ENCODE assay signal across 35 cellular contexts in the genomic region with DNA sequence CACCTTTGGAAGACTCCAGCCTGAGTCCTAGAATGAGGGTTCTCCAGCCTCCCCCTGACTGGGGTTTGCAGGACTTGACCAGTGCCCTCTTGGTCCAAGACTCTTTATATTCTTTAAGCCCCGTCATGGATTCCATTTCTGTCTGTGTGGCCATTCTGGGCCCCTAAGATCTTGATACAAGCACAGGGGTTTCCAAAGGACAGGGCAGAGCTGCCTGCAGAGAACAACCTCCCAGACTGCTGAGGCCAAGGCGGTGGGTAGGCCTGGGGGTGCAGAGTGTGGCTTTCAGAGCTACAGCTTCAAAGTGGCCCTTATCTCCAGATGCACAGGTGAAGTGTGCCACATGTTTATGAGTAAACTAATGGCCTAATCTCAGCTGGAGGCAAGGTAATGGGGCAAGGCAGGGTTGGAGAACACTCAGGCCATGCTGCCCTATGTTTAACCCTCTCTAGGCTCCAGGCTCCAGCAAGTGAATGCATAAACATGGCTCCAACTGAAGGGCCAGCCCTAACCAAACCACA. TPM values are rescaled to one million over a fixed set of nuclear protein-coding genes. Genes with fewer than 3 reads are reported as not detected.
"Had no signal": no experiment of that assay in that cellular context is flagged by ENCODE, and none has a peak within 500 bp of the region (broad histone marks: within the 10 kb centered on the region; RNA-seq: fewer than 3 reads in every experiment).

No MANE protein-coding gene starts in this region.

- H3K4me3 ChIP-seq: adrenal gland, body of pancreas, gastrocnemius medialis, heart left ventricle had no signal

- ATAC-seq: activated CD4-positive, alpha-beta T cell treated with anti-CD3 and anti-CD28 coated beads for 36 hours; activated naive CD8-positive, alpha-beta T cell treated with anti-CD3 and anti-CD28 coated beads, Interleukin-2, amount 50 U/mL, for 24 hours; body of pancreas; effector memory CD8-positive, alpha-beta T cell; esophagus mucosa; foreskin keratinocyte; gastrocnemius medialis; heart left ventricle had no signal

- H3K27me3 Mint-ChIP-seq: activated naive CD4-positive, alpha-beta T cell treated with anti-CD3 and anti-CD28 coated beads, Interleukin-2, amount 50 U/mL, for 24 hours; activated naive CD8-positive, alpha-beta T cell treated with anti-CD3 and anti-CD28 coated beads for 36 hours had no signal

- DNase-seq: activated CD4-positive, alpha-beta memory T cell treated with anti-CD3 and anti-CD28 coated beads, Interleukin-2, amount 10 ng/mL, durations not matched to agents 7 days and 5 days; activated CD4-positive, alpha-beta T cell treated with anti-CD3 and anti-CD28 coated beads for 36 hours; activated CD4-positive, alpha-beta T cell treated with anti-CD3 and anti-CD28 coated beads, Interleukin-2, amount 10 ng/mL, durations not matched to agents 7 days and 5 days; activated CD4-positive, alpha-beta T cell treated with anti-CD3 and anti-CD28 coated beads, Interleukin-2, amount 50 U/mL, for 4 hours; activated CD4-positive, CD25-positive, alpha-beta regulatory T cell; activated CD4-positive, CD25-positive, alpha-beta regulatory T cell treated with anti-CD3 and anti-CD28 coated beads, Interleukin-2, amount 50 U/mL, for 72 hours; activated effector memory CD4-positive, alpha-beta T cell treated with anti-CD3 and anti-CD28 coated beads, Interleukin-2, amount 50 U/mL, for 16 hours; activated naive CD4-positive, alpha-beta T cell treated with anti-CD3 and anti-CD28 coated beads for 36 hours; activated naive CD8-positive, alpha-beta T cell treated with anti-CD3 and anti-CD28 coated beads for 36 hours; activated naive CD8-positive, alpha-beta T cell treated with anti-CD3 and anti-CD28 coated beads, Interleukin-2, amount 50 U/mL, for 24 hours; activated T-cell treated with anti-CD3 and anti-CD28 coated beads, Interleukin-2, amount 50 U/mL, for 1 hour; activated T-cell treated with anti-CD3 and anti-CD28 coated beads, Interleukin-2, amount 50 U/mL, for 48 hours; adrenal gland; amygdala; aorta; body of pancreas; caudate nucleus; cortex of kidney; effector CD4-positive, alpha-beta T cell; effector memory CD8-positive, alpha-beta T cell; foreskin keratinocyte; gastrocnemius medialis; glutamatergic neuron; heart left ventricle; T-helper 2 cell had no signal

- H3K4me1 ChIP-seq: adrenal gland, body of pancreas, foreskin keratinocyte, gastrocnemius medialis had no signal

- FAIRE-seq: colon, endometrium had no signal

- H3K36me3 Mint-ChIP-seq: activated naive CD4-positive, alpha-beta T cell treated with anti-CD3 and anti-CD28 coated beads, Interleukin-2, amount 50 U/mL, for 24 hours; activated naive CD8-positive, alpha-beta T cell treated with anti-CD3 and anti-CD28 coated beads for 36 hours had no signal

- H3K27me3 ChIP-seq: adrenal gland, body of pancreas, gastrocnemius medialis, heart left ventricle had no signal

- H3K36me3 ChIP-seq: adrenal gland, gastrocnemius medialis, heart left ventricle had no signal

- H3K27ac Mint-ChIP-seq: activated CD4-positive, alpha-beta memory T cell treated with anti-CD3 and anti-CD28 coated beads, Interleukin-2, amount 10 ng/mL, durations not matched to agents 7 days and 5 days; activated CD4-positive, alpha-beta T cell treated with anti-CD3 and anti-CD28 coated beads for 36 hours; activated CD4-positive, alpha-beta T cell treated with anti-CD3 and anti-CD28 coated beads, Interleukin-2, amount 10 ng/mL, durations not matched to agents 7 days and 5 days; activated naive CD4-positive, alpha-beta T cell treated with anti-CD3 and anti-CD28 coated beads for 36 hours; activated naive CD4-positive, alpha-beta T cell treated with anti-CD3 and anti-CD28 coated beads, Interleukin-2, amount 50 U/mL, for 24 hours; activated naive CD8-positive, alpha-beta T cell treated with anti-CD3 and anti-CD28 coated beads for 36 hours; activated naive CD8-positive, alpha-beta T cell treated with anti-CD3 and anti-CD28 coated beads, Interleukin-2, amount 50 U/mL, for 24 hours; activated T-helper 1 cell treated with anti-CD3 and anti-CD28 coated beads, Interleukin-12 subunit alpha, Interleukin-12 subunit beta, Interleukin-2, Interleukin-4 antibody, amounts not matched to agents 30 ng/mL and 10 ng/mL and 1 ng/mL, durations not matched to agents 14 hours and 24 hours and 36 hours; activated T-helper 2 cell treated with anti-CD3 and anti-CD28 coated beads, Interferon-gamma antibody, Interleukin-2, Interleukin-4, amounts not matched to agents 10 μg/mL and 5 μg/mL and 100 μg/mL, durations not matched to agents 14 hours and 24 hours and 36 hours; effector memory CD8-positive, alpha-beta T cell had no signal

- H3K4me3 Mint-ChIP-seq: activated CD4-positive, alpha-beta memory T cell treated with anti-CD3 and anti-CD28 coated beads, Interleukin-2, amount 10 ng/mL, durations not matched to agents 7 days and 5 days; activated CD4-positive, alpha-beta T cell treated with anti-CD3 and anti-CD28 coated beads for 36 hours; activated CD4-positive, alpha-beta T cell treated with anti-CD3 and anti-CD28 coated beads, Interleukin-2, amount 10 ng/mL, durations not matched to agents 7 days and 5 days; activated naive CD4-positive, alpha-beta T cell treated with anti-CD3 and anti-CD28 coated beads for 36 hours; activated naive CD4-positive, alpha-beta T cell treated with anti-CD3 and anti-CD28 coated beads, Interleukin-2, amount 50 U/mL, for 24 hours; activated naive CD8-positive, alpha-beta T cell treated with anti-CD3 and anti-CD28 coated beads for 36 hours; activated naive CD8-positive, alpha-beta T cell treated with anti-CD3 and anti-CD28 coated beads, Interleukin-2, amount 50 U/mL, for 24 hours; activated T-helper 1 cell treated with anti-CD3 and anti-CD28 coated beads, Interleukin-12 subunit alpha, Interleukin-12 subunit beta, Interleukin-2, Interleukin-4 antibody, amounts not matched to agents 30 ng/mL and 10 ng/mL and 1 ng/mL, durations not matched to agents 14 hours and 24 hours and 36 hours; effector memory CD8-positive, alpha-beta T cell had no signal

- H3K4me1 Mint-ChIP-seq: activated CD4-positive, alpha-beta memory T cell treated with anti-CD3 and anti-CD28 coated beads, Interleukin-2, amount 10 ng/mL, durations not matched to agents 7 days and 5 days; activated CD4-positive, alpha-beta T cell treated with anti-CD3 and anti-CD28 coated beads for 36 hours; activated CD4-positive, alpha-beta T cell treated with anti-CD3 and anti-CD28 coated beads, Interleukin-2, amount 10 ng/mL, durations not matched to agents 7 days and 5 days; activated naive CD4-positive, alpha-beta T cell treated with anti-CD3 and anti-CD28 coated beads, Interleukin-2, amount 50 U/mL, for 24 hours; activated naive CD8-positive, alpha-beta T cell treated with anti-CD3 and anti-CD28 coated beads for 36 hours; activated naive CD8-positive, alpha-beta T cell treated with anti-CD3 and anti-CD28 coated beads, Interleukin-2, amount 50 U/mL, for 24 hours had no signal

- H3K9me3 ChIP-seq: adrenal gland, body of pancreas, gastrocnemius medialis, heart left ventricle had no signal

- H3K9me3 Mint-ChIP-seq: activated CD4-positive, alpha-beta memory T cell treated with anti-CD3 and anti-CD28 coated beads, Interleukin-2, amount 10 ng/mL, durations not matched to agents 7 days and 5 days; activated CD4-positive, alpha-beta T cell treated with anti-CD3 and anti-CD28 coated beads, Interleukin-2, amount 10 ng/mL, durations not matched to agents 7 days and 5 days; activated naive CD4-positive, alpha-beta T cell treated with anti-CD3 and anti-CD28 coated beads for 36 hours; activated naive CD4-positive, alpha-beta T cell treated with anti-CD3 and anti-CD28 coated beads, Interleukin-2, amount 50 U/mL, for 24 hours; activated naive CD8-positive, alpha-beta T cell treated with anti-CD3 and anti-CD28 coated beads for 36 hours; activated naive CD8-positive, alpha-beta T cell treated with anti-CD3 and anti-CD28 coated beads, Interleukin-2, amount 50 U/mL, for 24 hours; activated T-helper 1 cell treated with anti-CD3 and anti-CD28 coated beads, Interleukin-12 subunit alpha, Interleukin-12 subunit beta, Interleukin-2, Interleukin-4 antibody, amounts not matched to agents 30 ng/mL and 10 ng/mL and 1 ng/mL, durations not matched to agents 14 hours and 24 hours and 36 hours; activated T-helper 2 cell treated with anti-CD3 and anti-CD28 coated beads, Interferon-gamma antibody, Interleukin-2, Interleukin-4, amounts not matched to agents 10 μg/mL and 5 μg/mL and 100 μg/mL, durations not matched to agents 14 hours and 24 hours and 36 hours; effector memory CD8-positive, alpha-beta T cell had no signal

- H3K27ac ChIP-seq: adrenal gland, body of pancreas, foreskin keratinocyte, gastrocnemius medialis, heart left ventricle had no signal

RNA-seq across cellular contexts. Expression of gene FOXI1, which starts 32.1 kb away (rescaled TPM):
- total RNA-seq: activated CD4-positive, alpha-beta memory T cell treated with anti-CD3 and anti-CD28 coated beads, Interleukin-2, amount 10 ng/mL, durations not matched to agents 7 days and 5 days; activated CD4-positive, alpha-beta T cell treated with anti-CD3 and anti-CD28 coated beads for 36 hours; activated CD4-positive, alpha-beta T cell treated with anti-CD3 and anti-CD28 coated beads, Interleukin-2, amount 10 ng/mL, durations not matched to agents 7 days and 5 days; activated naive CD4-positive, alpha-beta T cell treated with anti-CD3 and anti-CD28 coated beads for 36 hours; activated naive CD8-positive, alpha-beta T cell treated with anti-CD3 and anti-CD28 coated beads for 36 hours; activated T-helper 1 cell treated with anti-CD3 and anti-CD28 coated beads, Interleukin-12 subunit alpha, Interleukin-12 subunit beta, Interleukin-2, Interleukin-4 antibody, amounts not matched to agents 30 ng/mL and 10 ng/mL and 1 ng/mL, durations not matched to agents 14 hours and 24 hours and 36 hours; activated T-helper 2 cell treated with anti-CD3 and anti-CD28 coated beads, Interferon-gamma antibody, Interleukin-2, Interleukin-4, amounts not matched to agents 10 μg/mL and 5 μg/mL and 100 μg/mL, durations not matched to agents 14 hours and 24 hours and 36 hours; adrenal gland; aorta; body of pancreas; chondrocyte; dermis blood vessel endothelial cell; epithelial cell of proximal tubule; foreskin keratinocyte; gastrocnemius medialis; heart left ventricle; T-helper 1 cell treated with Interleukin-12 subunit alpha and Interleukin-12 subunit beta and Interleukin-4 antibody, amounts not matched to agents 30 ng/mL and 1 ng/mL, for 36 hours had no signal
- polyA plus RNA-seq: adrenal gland, aorta, foreskin keratinocyte, heart left ventricle had no signal
